19 cellular contexts compared by ENCODE assay signal in the genomic region with DNA sequence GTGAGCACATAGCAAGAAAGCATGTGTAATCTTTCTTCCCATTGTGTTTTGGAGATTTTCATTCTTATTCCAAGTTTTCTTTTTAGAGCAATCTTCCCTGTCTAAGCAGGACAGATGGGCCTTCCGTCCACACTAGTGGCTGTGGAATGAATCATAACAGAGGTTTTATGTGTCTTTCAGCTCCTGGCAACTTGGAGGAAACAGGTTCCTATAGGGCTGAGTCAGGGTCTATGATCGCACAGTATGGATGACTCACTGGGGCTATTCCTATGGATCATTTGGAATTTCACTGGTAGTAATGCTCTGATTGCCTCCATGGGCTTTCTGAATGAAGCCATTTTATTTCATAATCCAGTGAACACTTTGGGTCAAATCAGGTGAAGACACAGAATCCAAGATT. TPM values are rescaled to one million over a fixed set of nuclear protein-coding genes. Genes with fewer than 3 reads are reported as not detected.
DNase-seq lines count a peak whose midpoint lies in the region.
"Had no signal": no experiment of that assay in that cellular context is flagged by ENCODE, and none has a peak within 500 bp of the region (broad histone marks: within the 10 kb centered on the region; RNA-seq: fewer than 3 reads in every experiment).

No MANE protein-coding gene starts in this region.

- H3K9ac ChIP-seq in skeletal muscle satellite cell (ENCODE audit: low read depth, low read length) = peak overlapping the region; percentile 12

- peak overlapping the region; percentile 49 for H3K27ac ChIP-seq in SJCRH30
- H3K27ac ChIP-seq: cardiac muscle cell, esophagus muscularis mucosa, skin epidermis had no signal

- no peaks in the 10 kb centered on the region for H3K36me3 ChIP-seq in SJCRH30
- no peaks in the 10 kb centered on the region for H3K36me3 ChIP-seq in skeletal muscle satellite cell (ENCODE audit: insufficient read depth, low read length)
- H3K36me3 ChIP-seq: cardiac muscle cell, esophagus muscularis mucosa had no signal

- H3K9me3 ChIP-seq in SJCRH30 (replicated peaks) = peaks cover 4% of the 10 kb centered on the region; the same call in 1 of the 2 replicates
- H3K9me3 ChIP-seq in skeletal muscle satellite cell (replicated peaks; ENCODE audit: low read length) = no peaks in the 10 kb centered on the region
- H3K9me3 ChIP-seq: esophagus muscularis mucosa had no signal

- H3K27me3 ChIP-seq in SJCRH30 (no peaks in the 10 kb centered on the region), skeletal muscle satellite cell (ENCODE audit: control insufficient read depth, insufficient read depth, low read length) (no peaks in the 10 kb centered on the region)
- H3K27me3 ChIP-seq: cardiac muscle cell, esophagus muscularis mucosa had no signal

- peak overlapping the region; percentile 9 for H3K4me2 ChIP-seq in skeletal muscle satellite cell (ENCODE audit: low read length)

- DNase-seq in HCEC 1CT (peak; percentile 70), SJCRH30 (peak; percentile 39 to 49), fibroblast of peridontal ligament (ENCODE audit: extremely low read depth) (peak; percentile 49), cerebellar cortex (ENCODE audit: low spot score) (no peak), SK-N-DZ (ENCODE audit: low spot score) (no peak), SKM-1 (lab: John Stamatoyannopoulos, UW; ENCODE audit: unreplicated experiment) (no peak)
- DNase-seq: activated CD4-positive, alpha-beta T cell treated with anti-CD3 and anti-CD28 coated beads for 1 hour; left colon; NCI-H1436 treated with DMSO at 0.1 percent for 48 hours; NK-92 treated with Interleukin-12 subunit alpha and Interleukin-12 subunit beta, amount 100 ng/mL, for 24 hours; T-cell had no signal

- H3K4me3 ChIP-seq in SJCRH30 (no peak overlapping the region), skeletal muscle satellite cell (ENCODE audit: low read length) (no peak overlapping the region)
- H3K4me3 ChIP-seq: cardiac muscle cell, esophagus muscularis mucosa, skin epidermis had no signal

- peaks cover 11% of the 10 kb centered on the region for H3K4me1 ChIP-seq in SJCRH30
- H3K4me1 ChIP-seq in skeletal muscle satellite cell (ENCODE audit: control insufficient read depth, insufficient read depth, low read length) = peaks cover 15% of the 10 kb centered on the region
- H3K4me1 ChIP-seq: esophagus muscularis mucosa had no signal

RNA-seq across cellular contexts. Expression of gene CBLL2, which starts 51.8 kb away (rescaled TPM):
- not detected in 2 replicates for total RNA-seq in SJCRH30 (2014; rRNA removed; shearing (Covaris generic))
- total RNA-seq in skeletal muscle satellite cell (2012; rRNA removed) = not detected in 2 replicates
- polyA plus RNA-seq in SK-N-DZ (2014; cell fraction: cytosol; rRNA removed) = not detected in 2 replicates
- polyA plus RNA-seq in SK-N-DZ (2014; cell fraction: nucleus; rRNA removed) = not detected in 2 replicates
- total RNA-seq: activated T-helper 2 cell treated with anti-CD3 and anti-CD28 coated beads, Interferon-gamma antibody, Interleukin-2, Interleukin-4, amounts not matched to agents 10 μg/mL and 5 μg/mL and 100 μg/mL, durations not matched to agents 14 hours and 24 hours and 36 hours; cardiac muscle cell; esophagus muscularis mucosa; H4; left colon; natural killer cell treated with Interleukin-12 subunit alpha and Interleukin-12 subunit beta and Interleukin-15 and Interleukin-18, amount 100 ng/mL, for 72 hours; T-cell; temporal lobe had no signal
- polyA plus RNA-seq: cardiac muscle cell had no signal

Comparison
In these comparisons a context has a peak if more than half of its experiments do, and no peak if none do; other contexts are left out.
1. DNase-seq: peak in HCEC 1CT (single experiment), SJCRH30 (2 of 2) and fibroblast of peridontal ligament (single experiment); none in cerebellar cortex (single experiment), SK-N-DZ (single experiment) and SKM-1 (single experiment).